28 cellular contexts compared by ENCODE assay signal in the genomic region with DNA sequence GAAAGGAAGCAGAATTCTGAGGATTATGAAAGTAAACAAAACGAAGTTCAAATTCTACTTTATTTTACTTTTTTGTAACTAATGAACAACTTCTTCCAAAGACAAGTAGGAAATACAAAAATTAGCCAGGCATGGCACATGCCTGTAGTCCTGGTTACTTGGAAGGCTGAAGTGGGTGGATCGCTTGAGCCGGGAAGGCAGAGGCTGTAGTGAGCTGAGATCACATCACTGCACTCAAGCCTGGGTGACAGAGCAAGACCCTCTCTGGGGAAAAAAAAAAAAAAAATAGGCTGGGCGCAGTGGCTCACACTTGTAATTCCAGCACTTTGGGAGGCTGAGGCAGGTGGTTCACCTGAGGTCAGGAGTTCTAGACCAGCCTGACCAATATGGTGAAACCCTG.
"Had no signal": no experiment of that assay in that cellular context is flagged by ENCODE, and none has a peak within 500 bp of the region (broad histone marks: within the 10 kb centered on the region; RNA-seq: fewer than 3 reads in every experiment).

No MANE protein-coding gene starts in this region.

- H3K9me3 Mint-ChIP-seq: natural killer cell; nephron; neural progenitor cell; stimulated activated effector memory CD8-positive, alpha-beta T cell treated with anti-CD3 and anti-CD28 coated beads, Interleukin-12 subunit alpha, Interleukin-12 subunit beta, amount 100 ng/mL, for 72 hours; stimulated activated naive CD8-positive, alpha-beta T cell treated with anti-CD3 and anti-CD28 coated beads, Interleukin-15, Interleukin-2, amounts not matched to agents 100 ng/mL and 50 ng/mL, for 24 hours; type B pancreatic cell had no signal

- H3K27ac ChIP-seq: neural progenitor cell, ovary, parathyroid adenoma, psoas muscle, right lobe of liver, sigmoid colon, stomach, thoracic aorta, tibial artery, transverse colon, upper lobe of right lung, uterus had no signal

- H3K27me3 Mint-ChIP-seq: progenitor cell of endocrine pancreas; stimulated activated naive B cell treated with anti-CD40 and anti-IgM and Interleukin-4, amounts not matched to agents 10 μg/mL and 1 μg/mL and 100 μg/mL, for 72 hours; stimulated activated naive CD8-positive, alpha-beta T cell treated with anti-CD3 and anti-CD28 coated beads, Interleukin-15, Interleukin-2, amounts not matched to agents 100 ng/mL and 50 ng/mL, for 24 hours; type B pancreatic cell had no signal

- H3K9ac ChIP-seq: neural progenitor cell, parathyroid adenoma had no signal

- H3K4me3 ChIP-seq: neural progenitor cell, ovary, psoas muscle, right lobe of liver, sigmoid colon, stomach, thoracic aorta, tibial artery, transverse colon, upper lobe of right lung, uterus had no signal

- DNase-seq: natural killer cell; occipital lobe; ovary; posterior cingulate gyrus; psoas muscle; right cardiac atrium; right lobe of liver; sigmoid colon; small intestine; stimulated activated CD4-positive, alpha-beta T cell treated with anti-CD3 and anti-CD28 coated beads, Interleukin-15, amount 100 ng/mL, for 24 hours; stimulated activated CD4-positive, alpha-beta T cell treated with anti-CD3 and anti-CD28 coated beads, Interleukin-2, amount 100 ng/mL, for 24 hours; stimulated activated CD4-positive, alpha-beta T cell treated with anti-CD3 and anti-CD28 coated beads, Interleukin-2, amount 100 ng/mL, for 48 hours; stimulated activated CD4-positive, alpha-beta T cell treated with anti-CD3 and anti-CD28 coated beads, Interleukin-4, amount 100 ng/mL, for 24 hours; stimulated activated naive B cell treated with anti-CD40 and anti-IgM and Interleukin-4, amounts not matched to agents 10 μg/mL and 1 μg/mL and 100 μg/mL, for 72 hours; stimulated activated naive CD4-positive, alpha-beta T cell treated with Interleukin-2 at 50 U/mL for 16 hours; stomach; tibial artery; transverse colon; upper lobe of right lung; uterus had no signal

- H3K27me3 ChIP-seq: neural progenitor cell, ovary, right lobe of liver, sigmoid colon, stomach, tibial artery, transverse colon, upper lobe of right lung, uterus had no signal

- H3K4me3 Mint-ChIP-seq: natural killer cell; nephron; neural progenitor cell; stimulated activated effector memory CD8-positive, alpha-beta T cell treated with anti-CD3 and anti-CD28 coated beads, Interleukin-12 subunit alpha, Interleukin-12 subunit beta, amount 100 ng/mL, for 72 hours; stimulated activated naive B cell treated with anti-CD40 and anti-IgM and Interleukin-4, amounts not matched to agents 10 μg/mL and 1 μg/mL and 100 μg/mL, for 72 hours; stimulated activated naive CD8-positive, alpha-beta T cell treated with anti-CD3 and anti-CD28 coated beads, Interleukin-15, Interleukin-2, amounts not matched to agents 100 ng/mL and 50 ng/mL, for 24 hours; type B pancreatic cell had no signal

- H3K4me1 ChIP-seq: neural progenitor cell, parathyroid adenoma, psoas muscle, uterus had no signal

- ATAC-seq: natural killer cell; psoas muscle; right cardiac atrium; right lobe of liver; stimulated activated effector memory CD8-positive, alpha-beta T cell treated with anti-CD3 and anti-CD28 coated beads, Interleukin-12 subunit alpha, Interleukin-12 subunit beta, amount 100 ng/mL, for 72 hours; stimulated activated naive B cell treated with anti-CD40 and anti-IgM and Interleukin-4, amounts not matched to agents 10 μg/mL and 1 μg/mL and 100 μg/mL, for 72 hours; upper lobe of right lung had no signal

- H3K4me2 ChIP-seq: neural progenitor cell had no signal

- H2AFZ ChIP-seq: neural progenitor cell, parathyroid adenoma had no signal

- H3K36me3 ChIP-seq: neural progenitor cell, ovary, uterus had no signal

- H3K79me2 ChIP-seq: parathyroid adenoma had no signal

- H3K36me3 Mint-ChIP-seq: natural killer cell had no signal

- H3K9me3 ChIP-seq: ovary, psoas muscle, right lobe of liver, sigmoid colon, stomach, thoracic aorta, tibial artery, transverse colon, upper lobe of right lung, uterus had no signal

- H3K27ac Mint-ChIP-seq: natural killer cell; nephron; neural progenitor cell; progenitor cell of endocrine pancreas; stimulated activated effector memory CD8-positive, alpha-beta T cell treated with anti-CD3 and anti-CD28 coated beads, Interleukin-12 subunit alpha, Interleukin-12 subunit beta, amount 100 ng/mL, for 72 hours; stimulated activated naive B cell treated with anti-CD40 and anti-IgM and Interleukin-4, amounts not matched to agents 10 μg/mL and 1 μg/mL and 100 μg/mL, for 72 hours; stimulated activated naive CD8-positive, alpha-beta T cell treated with anti-CD3 and anti-CD28 coated beads, Interleukin-15, Interleukin-2, amounts not matched to agents 100 ng/mL and 50 ng/mL, for 24 hours; type B pancreatic cell had no signal

- H3K4me1 Mint-ChIP-seq: neural progenitor cell had no signal
